Comparison of ENCODE assay signal across 13 cellular contexts in genomic region chr3:63576826-63577225, GRCh38.
DNase-seq lines count a peak whose midpoint lies in the region; ATAC-seq lines count a peak whose summit lies in the region.
"Had no signal": no experiment of that assay in that cellular context is flagged by ENCODE, and none has a peak within 500 bp of the region (broad histone marks: within the 10 kb centered on the region; RNA-seq: fewer than 3 reads in every experiment).

No MANE protein-coding gene starts in this region.

- DNase-seq in NCI-H2107 treated with DMSO at 0.1 percent for 48 hours (lab: John Stamatoyannopoulos, UW; ENCODE audit: unreplicated experiment) (peak; percentile 32), NCI-H2107 (lab: John Stamatoyannopoulos, UW) (no peak), NCI-H510A (lab: John Stamatoyannopoulos, UW) (peak; percentile 84), iPS DF 4.7 (ENCODE audit: extremely low read depth, low spot score) (peak; percentile 25), ureter (ENCODE audit: low spot score) (peak; percentile 58)
- DNase-seq in activated naive CD4-positive, alpha-beta T cell treated with anti-CD3 and anti-CD28 coated beads, Interleukin-2, amount 50 U/mL, for 16 hours, result no peak
- DNase-seq: 8988T; activated CD4-positive, alpha-beta T cell treated with anti-CD3 and anti-CD28 coated beads, Interleukin-2, amount 50 U/mL, for 48 hours; activated gamma-delta T cell; naive thymus-derived CD4-positive, alpha-beta T cell had no signal

- ATAC-seq in HG03045 (IDR thresholded peaks at IDR 0.05; ENCODE audit: unreplicated experiment), result no peak
- ATAC-seq in HG03520 (IDR thresholded peaks at IDR 0.05; ENCODE audit: unreplicated experiment), result no peak
- ATAC-seq: naive thymus-derived CD4-positive, alpha-beta T cell; Panc1 had no signal

Comparison
In these comparisons a context has a peak if more than half of its experiments do, and no peak if none do; other contexts are left out.
1. DNase-seq: peak in NCI-H2107 treated with DMSO at 0.1 percent for 48 hours (single experiment), NCI-H510A (single experiment), iPS DF 4.7 (single experiment) and ureter (single experiment); none in NCI-H2107 (single experiment) and activated naive CD4-positive, alpha-beta T cell treated with anti-CD3 and anti-CD28 coated beads, Interleukin-2, amount 50 U/mL, for 16 hours (single experiment).